In the genomic region with DNA sequence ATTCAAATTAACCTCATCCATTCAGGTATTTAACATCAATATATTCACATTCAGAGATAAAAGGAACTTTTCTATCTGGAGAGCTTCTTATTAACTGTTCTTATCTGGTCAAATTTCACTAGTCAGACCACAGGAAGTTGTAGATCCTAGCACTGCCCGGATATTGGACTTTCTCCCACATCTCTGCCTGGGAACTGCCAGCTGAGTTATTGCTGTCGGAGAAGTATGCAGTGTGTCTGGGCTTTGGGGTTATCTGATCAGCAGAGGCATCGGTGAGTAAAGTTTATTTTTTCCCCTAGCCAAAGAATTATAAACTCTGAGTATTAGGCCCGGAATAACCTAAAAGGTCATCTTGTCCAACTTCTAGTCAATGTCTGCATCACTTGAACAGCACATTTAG, we compare ENCODE assay signal across 34 cellular contexts. TPM values are rescaled to one million over a fixed set of nuclear protein-coding genes. Genes with fewer than 3 reads are reported as not detected.
A peak's percentile ranks its signal among the peaks of the same experiment; 100 is the strongest.
DNase-seq lines count a peak whose midpoint lies in the region; ATAC-seq and TF ChIP-seq lines count a peak whose summit lies in the region.
"Had no signal": no experiment of that assay in that cellular context is flagged by ENCODE, and none has a peak within 500 bp of the region (broad histone marks: within the 10 kb centered on the region; RNA-seq: fewer than 3 reads in every experiment).

No MANE protein-coding gene starts in this region.

- no peak overlapping the region for H3K4me2 ChIP-seq in fibroblast of lung (ENCODE audit: extremely low read depth, insufficient read depth, low read length)
- H3K4me2 ChIP-seq: BLaER1 treated with 17β-estradiol and CSF1 and Interleukin-3, amounts not matched to agents 10 nM and 100 nM had no signal

- TF ChIP-seq EP300 in transverse colon (IDR thresholded peaks at IDR 0.05; ENCODE audit: low read depth): no peak

- peaks cover 1% of the 10 kb centered on the region for H4K20me1 ChIP-seq in fibroblast of lung (ENCODE audit: control insufficient read depth, extremely low read depth, insufficient read depth, low read length)

- H3K27me3 ChIP-seq in ACC112 (ENCODE audit: insufficient read depth, low read length) (no peaks in the 10 kb centered on the region), fibroblast of lung (ENCODE audit: control insufficient read depth, insufficient read depth, low read length) (no peaks in the 10 kb centered on the region), right lobe of liver (no peaks in the 10 kb centered on the region), aorta (ENCODE audit: control insufficient read depth in 1 of 2, insufficient read depth in 2 of 2, low read length in 1 of 2) (no peaks in the 10 kb centered on the region), transverse colon (no peaks in the 10 kb centered on the region)
- H3K27me3 ChIP-seq: stomach, tibial artery had no signal

- ATAC-seq in right lobe of liver (no peak), aorta (ENCODE audit: low FRiP score) (no peak)
- ATAC-seq: activated T-cell treated with anti-CD3 and anti-CD28 coated beads, Interleukin-2, amount 50 U/mL, for 72 hours; effector memory CD8-positive, alpha-beta T cell; gastrocnemius medialis; HepG2; left lobe of liver; naive thymus-derived CD8-positive, alpha-beta T cell; Panc1; T-cell had no signal

- no peak overlapping the region for H3K9ac ChIP-seq in fibroblast of lung (ENCODE audit: insufficient read depth, low read length)
- H3K9ac ChIP-seq: BLaER1 treated with 17β-estradiol and CSF1 and Interleukin-3, amounts not matched to agents 10 nM and 100 nM had no signal

- DNase-seq in M059J (ENCODE audit: low read depth): peak; percentile 92
- peak; percentile 28 to 75 for DNase-seq in fibroblast of lung (ENCODE audit: low read depth in 2 of 2)
- DNase-seq in myocyte (ENCODE audit: low read depth): peak; percentile 60
- no peak for DNase-seq in right lobe of liver
- no peak for DNase-seq in aorta
- no peak for DNase-seq in T-helper 1 cell
- DNase-seq in transverse colon: no peak
- DNase-seq: ACHN; activated B cell treated with CpG ODN at 0.5 μM for 24 hours; activated naive CD4-positive, alpha-beta T cell treated with Interleukin-2 at 50 U/mL for 16 hours; activated T-cell treated with anti-CD3 and anti-CD28 coated beads, Interleukin-2, amount 50 U/mL, for 72 hours; Calu3; effector memory CD8-positive, alpha-beta T cell; erythroblast; gastrocnemius medialis; naive thymus-derived CD8-positive, alpha-beta T cell; NCI-H1092; NCI-H187; NCI-H526; retina; stimulated activated CD4-positive, alpha-beta T cell treated with anti-CD3 and anti-CD28 coated beads, Interleukin-2, amount 100 ng/mL, for 24 hours; stomach; T-cell; tibial artery had no signal

- intact Hi-C loops in right lobe of liver (cut with DNase I): no loop called here
- intact Hi-C loops in aorta (cut with DNase I): no loop called here
- intact Hi-C loops in transverse colon (cut with DNase I; ENCODE audit: low total_unique reads): no loop called here

- H3K4me3 ChIP-seq in ACC112 (ENCODE audit: low read depth, low read length): no peak overlapping the region
- H3K4me3 ChIP-seq in fibroblast of lung (replicated peaks in 1 of 4; ENCODE audit: control extremely low read depth in 1 of 4, insufficient read depth in 1 of 4, low read depth in 3 of 4, low read length in 4 of 4): no peak overlapping the region
- H3K4me3 ChIP-seq in right lobe of liver: no peak overlapping the region
- H3K4me3 ChIP-seq in aorta (ENCODE audit: low read length in 2 of 2): no peak overlapping the region
- H3K4me3 ChIP-seq in transverse colon: no peak overlapping the region
- H3K4me3 ChIP-seq: BLaER1 treated with 17β-estradiol and CSF1 and Interleukin-3, amounts not matched to agents 10 nM and 100 nM; coronary artery; gastrocnemius medialis; stomach; tibial artery had no signal

- peak overlapping the region; percentile 26; the same call in 1 of the 2 replicates for H3K27ac ChIP-seq in ACC112 (ENCODE audit: low read depth, low read length)
- no peak overlapping the region for H3K27ac ChIP-seq in fibroblast of lung (ENCODE audit: insufficient read depth, low read length)
- no peak overlapping the region for H3K27ac ChIP-seq in right lobe of liver
- no peak overlapping the region for H3K27ac ChIP-seq in aorta (ENCODE audit: low read depth in 1 of 2, low read length in 2 of 2)
- no peak overlapping the region for H3K27ac ChIP-seq in transverse colon
- H3K27ac ChIP-seq: BLaER1 treated with 17β-estradiol and CSF1 and Interleukin-3, amounts not matched to agents 10 nM and 100 nM; gastrocnemius medialis; stomach; tibial artery had no signal

- TF ChIP-seq POLR2A in right lobe of liver (IDR thresholded peaks at IDR 0.05) (no peak), transverse colon (IDR thresholded peaks at IDR 0.05) (no peak)

- H3K79me2 ChIP-seq in ACC112 (ENCODE audit: control insufficient read depth, insufficient read depth, low read length, unreplicated experiment) (no peaks in the 10 kb centered on the region), fibroblast of lung (ENCODE audit: control insufficient read depth, insufficient read depth, low read length) (no peaks in the 10 kb centered on the region)

- H3K4me1 ChIP-seq in ACC112 (ENCODE audit: control insufficient read depth, insufficient read depth, low read length, unreplicated experiment) (peaks cover 3% of the 10 kb centered on the region), fibroblast of lung (ENCODE audit: control insufficient read depth, extremely low read depth, insufficient read depth, low read length) (no peaks in the 10 kb centered on the region), right lobe of liver (no peaks in the 10 kb centered on the region), aorta (ENCODE audit: control insufficient read depth in 1 of 2, insufficient read depth in 2 of 2, low read length in 2 of 2) (no peaks in the 10 kb centered on the region), transverse colon (no peaks in the 10 kb centered on the region)
- H3K4me1 ChIP-seq: BLaER1 treated with 17β-estradiol and CSF1 and Interleukin-3, amounts not matched to agents 10 nM and 100 nM; gastrocnemius medialis; stomach; tibial artery had no signal

- in situ Hi-C loops in transverse colon (cut with MboI; ENCODE audit: low pct_ligation_motif_present in 1 of 4, low pct_unique_long_range_greater_than_20kb in 1 of 4, low sequenced_read_pairs in 3 of 4): no loop called here

- 34% methylated on average over 4 of the region's 4 CpGs for WGBS in right lobe of liver (ENCODE audit: insufficient coverage, low coverage, low lambda C conversion rate, missing lambda C conversion rate)
- WGBS in aorta, 2 donors: 1 to 17% methylated on average over 4 of the region's 4 CpGs
- 49% methylated on average over 4 of the region's 4 CpGs; no CpG with 5 or more reads in 1 of the 2 donors for WGBS in transverse colon (ENCODE audit: low coverage in 1 of 2), 2 donors

- H3K36me3 ChIP-seq in ACC112 (ENCODE audit: insufficient read depth, low read length) (no peaks in the 10 kb centered on the region), fibroblast of lung (ENCODE audit: control insufficient read depth, insufficient read depth, low read length) (no peaks in the 10 kb centered on the region), right lobe of liver (no peaks in the 10 kb centered on the region), aorta (ENCODE audit: control insufficient read depth in 1 of 2, insufficient read depth in 2 of 2, low read length in 1 of 2) (no peaks in the 10 kb centered on the region), transverse colon (no peaks in the 10 kb centered on the region)
- H3K36me3 ChIP-seq: BLaER1 treated with 17β-estradiol and CSF1 and Interleukin-3, amounts not matched to agents 10 nM and 100 nM; gastrocnemius medialis; stomach; tibial artery had no signal

- no peak overlapping the region for H2AFZ ChIP-seq in ACC112 (ENCODE audit: low read length, unreplicated experiment)
- no peak overlapping the region for H2AFZ ChIP-seq in fibroblast of lung (ENCODE audit: low read length)

- H3K9me3 ChIP-seq in fibroblast of lung (ENCODE audit: control insufficient read depth, insufficient read depth, low read depth, low read length) (no peaks in the 10 kb centered on the region), right lobe of liver (no peaks in the 10 kb centered on the region), aorta (ENCODE audit: control insufficient read depth, low read length) (no peaks in the 10 kb centered on the region), transverse colon (no peaks in the 10 kb centered on the region)
- H3K9me3 ChIP-seq: BLaER1 treated with 17β-estradiol and CSF1 and Interleukin-3, amounts not matched to agents 10 nM and 100 nM; gastrocnemius medialis; stomach; tibial artery had no signal

- TF ChIP-seq CTCF in fibroblast of lung (conservative IDR thresholded peaks at IDR 0.05 in 1 of 2, IDR thresholded peaks at IDR 0.05 in 1 of 2; ENCODE audit: low read depth in 1 of 2, low read length in 2 of 2) (no peak), right lobe of liver (IDR thresholded peaks at IDR 0.05) (no peak), transverse colon (IDR thresholded peaks at IDR 0.05) (no peak)

RNA-seq across cellular contexts. Expression of a gene that starts 45.1 kb away (rescaled TPM):
- not detected in 2 replicates for total RNA-seq in M059J (2014; rRNA removed; shearing (Covaris generic))
- total RNA-seq in fibroblast of lung: not detected in 2 replicates
- not detected in 2 replicates for polyA plus RNA-seq in fibroblast of lung
- polyA plus RNA-seq in fibroblast of lung (2012): not detected in 2 replicates
- polyA minus RNA-seq in fibroblast of lung (ENCODE audit: low replicate concordance): not detected in 2 replicates
- total RNA-seq in myocyte: not detected in 2 replicates
- not detected for polyA plus RNA-seq in myocyte (2012)
- not detected for total RNA-seq in right lobe of liver
- total RNA-seq in aorta: not detected
- polyA plus RNA-seq in aorta: not detected
- not detected for total RNA-seq in transverse colon
- total RNA-seq: activated B cell treated with CpG ODN at 0.5 μM for 24 hours; activated T-cell treated with anti-CD3 and anti-CD28 coated beads, Interleukin-2, amount 50 U/mL, for 72 hours; bronchial epithelial cell; Calu3; gastrocnemius medialis; HepG2; left lobe of liver; mesenteric fat pad; naive thymus-derived CD8-positive, alpha-beta T cell; osteoblast; stomach; T-cell had no signal
- polyA plus RNA-seq: adipose tissue; HepG2; naive thymus-derived CD8-positive, alpha-beta T cell; stomach had no signal

Comparison
In these comparisons a context has a peak if more than half of its experiments do, and no peak if none do; other contexts are left out.
1. DNase-seq: peak in M059J (single experiment), fibroblast of lung (2 of 2) and myocyte (single experiment); none in right lobe of liver (0 of 3), aorta (0 of 2), T-helper 1 cell (0 of 5) and transverse colon (single experiment).